ENCODE assay signal across 19 cellular contexts in the genomic region with DNA sequence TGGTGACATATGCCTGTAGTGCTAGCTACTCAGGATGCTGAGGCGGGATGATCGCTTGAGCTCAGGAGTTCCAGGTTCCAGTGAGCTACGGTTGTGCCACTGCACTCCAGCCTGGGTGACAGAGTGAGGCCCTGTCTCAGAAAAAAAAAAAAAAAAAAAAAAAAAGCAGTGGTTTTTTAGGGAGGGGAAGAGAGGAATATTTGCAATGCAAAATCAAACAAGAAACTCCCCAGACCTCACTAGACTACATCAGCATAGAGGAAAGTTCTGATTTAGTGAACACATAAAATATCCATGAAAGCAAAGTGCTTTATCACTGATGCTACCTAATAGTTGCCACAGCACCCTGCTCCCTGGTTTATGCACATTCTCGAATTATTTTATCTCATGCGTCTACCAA. TPM values are rescaled to one million over a fixed set of nuclear protein-coding genes. Genes with fewer than 3 reads are reported as not detected.
DNase-seq lines count a peak whose midpoint lies in the region; ATAC-seq, FAIRE-seq and TF ChIP-seq lines count a peak whose summit lies in the region.
"Had no signal": no experiment of that assay in that cellular context is flagged by ENCODE, and none has a peak within 500 bp of the region (broad histone marks: within the 10 kb centered on the region; RNA-seq: fewer than 3 reads in every experiment).

No MANE protein-coding gene starts in this region.

- no peak overlapping the region for H3K4me3 ChIP-seq in skeletal muscle tissue (ENCODE audit: low read length in 3 of 3)
- H3K4me3 ChIP-seq in thyroid gland (replicated peaks in 1 of 3), result no peak overlapping the region
- H3K4me3 ChIP-seq: testis had no signal

- ATAC-seq in stimulated activated naive CD8-positive, alpha-beta T cell treated with anti-CD3 and anti-CD28 coated beads, Interleukin-15, amount 100 ng/mL, for 72 hours, result no peak
- no peak for ATAC-seq in HG03571 (IDR thresholded peaks at IDR 0.05; ENCODE audit: unreplicated experiment)

- TF ChIP-seq POLR2A in GM12892 (IDR thresholded peaks at IDR 0.05; ENCODE audit: low read depth, low read length), result no peak
- TF ChIP-seq POLR2A in thyroid gland (IDR thresholded peaks at IDR 0.05), result no peak

- TF ChIP-seq CTCF in thyroid gland (IDR thresholded peaks at IDR 0.05), result no peak

- peaks cover 32% of the 10 kb centered on the region for H3K27me3 Mint-ChIP-seq in dendritic cell treated with granulocyte-macrophage colony-stimulating factor and Interleukin-4, amounts not matched to agents 40 ng/mL and 50 ng/mL, for 4 days
- H3K27me3 Mint-ChIP-seq in stimulated activated naive CD8-positive, alpha-beta T cell treated with anti-CD3 and anti-CD28 coated beads, Interleukin-15, amount 100 ng/mL, for 72 hours, result peaks cover 49% of the 10 kb centered on the region

- no peaks in the 10 kb centered on the region for H3K9me3 ChIP-seq in skeletal muscle tissue (ENCODE audit: control insufficient read depth in 3 of 3, low read length in 3 of 3)
- H3K9me3 ChIP-seq in thyroid gland, result no peaks in the 10 kb centered on the region
- H3K9me3 ChIP-seq: neutrophil, testis had no signal

- H3K27ac ChIP-seq in skeletal muscle tissue (ENCODE audit: low read depth, low read length) (peak overlapping the region; percentile 62), thyroid gland (no peak overlapping the region)
- H3K27ac ChIP-seq: neutrophil, testis had no signal

- peak overlapping the region; percentile 91 for H3K27ac Mint-ChIP-seq in dendritic cell treated with granulocyte-macrophage colony-stimulating factor and Interleukin-4, amounts not matched to agents 40 ng/mL and 50 ng/mL, for 4 days
- no peak overlapping the region for H3K27ac Mint-ChIP-seq in stimulated activated naive CD8-positive, alpha-beta T cell treated with anti-CD3 and anti-CD28 coated beads, Interleukin-15, amount 100 ng/mL, for 72 hours
- H3K27ac Mint-ChIP-seq: mesothelial cell of epicardium had no signal

- no peak overlapping the region for H3K9ac ChIP-seq in skeletal muscle tissue (ENCODE audit: low read depth in 1 of 3, low read length in 3 of 3)

- H3K9me3 Mint-ChIP-seq in dendritic cell treated with granulocyte-macrophage colony-stimulating factor and Interleukin-4, amounts not matched to agents 40 ng/mL and 50 ng/mL, for 4 days, result no peaks in the 10 kb centered on the region
- no peaks in the 10 kb centered on the region for H3K9me3 Mint-ChIP-seq in stimulated activated naive CD8-positive, alpha-beta T cell treated with anti-CD3 and anti-CD28 coated beads, Interleukin-15, amount 100 ng/mL, for 72 hours
- H3K9me3 Mint-ChIP-seq: CD4-positive, CD25-positive, alpha-beta regulatory T cell had no signal

- H3K4me1 Mint-ChIP-seq in dendritic cell treated with granulocyte-macrophage colony-stimulating factor and Interleukin-4, amounts not matched to agents 40 ng/mL and 50 ng/mL, for 4 days (ENCODE audit: low read depth), result peaks cover 50% of the 10 kb centered on the region
- peaks cover 10% of the 10 kb centered on the region for H3K4me1 Mint-ChIP-seq in stimulated activated naive CD8-positive, alpha-beta T cell treated with anti-CD3 and anti-CD28 coated beads, Interleukin-15, amount 100 ng/mL, for 72 hours

- peaks cover 3 to 26% (median 15%) of the 10 kb centered on the region in 3 donors for H3K4me1 ChIP-seq in skeletal muscle tissue (ENCODE audit: control insufficient read depth in 3 of 3, insufficient read depth in 3 of 3, low read length in 3 of 3)
- peaks cover 14 to 29% of the 10 kb centered on the region in 2 donors for H3K4me1 ChIP-seq in thyroid gland

- DNase-seq in GM12892 (ENCODE audit: insufficient read length), result no peak
- DNase-seq in NCI-H526 (lab: John Stamatoyannopoulos, UW), result peak; percentile 36 to 55
- DNase-seq in thyroid gland, result no peak
- DNase-seq in stimulated activated naive CD8-positive, alpha-beta T cell treated with anti-CD3 and anti-CD28 coated beads, Interleukin-15, amount 100 ng/mL, for 72 hours, result no peak
- DNase-seq: activated CD8-positive, alpha-beta memory T cell treated with anti-CD3 and anti-CD28 coated beads, Interleukin-2, amount 50 U/mL, for 4 hours; activated naive CD4-positive, alpha-beta T cell treated with Interleukin-2 at 50 U/mL for 16 hours; CD4-positive, CD25-positive, alpha-beta regulatory T cell; dermis blood vessel endothelial cell; head of caudate nucleus; NCI-H1105 treated with DMSO at 0.1 percent for 48 hours; Right ventricle myocardium superior; stimulated activated CD4-positive, alpha-beta T cell treated with anti-CD3 and anti-CD28 coated beads, Interleukin-4, amount 100 ng/mL, for 24 hours; stimulated activated CD8-positive, alpha-beta memory T cell treated with anti-CD3 and anti-CD28 coated beads, Interleukin-4, amount 100 ng/mL, for 48 hours; testis had no signal

- intact Hi-C loops in dendritic cell treated with granulocyte-macrophage colony-stimulating factor and Interleukin-4, amounts not matched to agents 40 ng/mL and 50 ng/mL, for 4 days (cut with micrococcal nuclease), result no loop called here
- intact Hi-C loops in thyroid gland (cut with DNase I), result no loop called here

- peak; percentile 75 for FAIRE-seq in GM12892 (lab: Jason Lieb, UNC)

- H3K36me3 Mint-ChIP-seq in dendritic cell treated with granulocyte-macrophage colony-stimulating factor and Interleukin-4, amounts not matched to agents 40 ng/mL and 50 ng/mL, for 4 days (ENCODE audit: low read depth), result peaks cover 37% of the 10 kb centered on the region
- H3K36me3 Mint-ChIP-seq: CD4-positive, CD25-positive, alpha-beta regulatory T cell had no signal

- H3K36me3 ChIP-seq in skeletal muscle tissue (ENCODE audit: control insufficient read depth in 3 of 3, insufficient read depth in 3 of 3, low read length in 3 of 3) (no peaks in the 10 kb centered on the region), thyroid gland (no peaks in the 10 kb centered on the region)
- H3K36me3 ChIP-seq: neutrophil had no signal

- peak overlapping the region; percentile 58 for H3K4me3 Mint-ChIP-seq in dendritic cell treated with granulocyte-macrophage colony-stimulating factor and Interleukin-4, amounts not matched to agents 40 ng/mL and 50 ng/mL, for 4 days
- H3K4me3 Mint-ChIP-seq in stimulated activated naive CD8-positive, alpha-beta T cell treated with anti-CD3 and anti-CD28 coated beads, Interleukin-15, amount 100 ng/mL, for 72 hours, result no peak overlapping the region

- peaks cover 0 to 19% (median 6%) of the 10 kb centered on the region in 3 donors for H3K27me3 ChIP-seq in skeletal muscle tissue (ENCODE audit: control insufficient read depth in 3 of 3, insufficient read depth in 3 of 3, low read length in 3 of 3)
- no peaks in the 10 kb centered on the region for H3K27me3 ChIP-seq in thyroid gland
- H3K27me3 ChIP-seq: testis had no signal

- 86 to 95% methylated on average over 5 of the region's 5 CpGs for WGBS in thyroid gland, 2 donors

RNA-seq across cellular contexts. Expression of gene GPR157, which starts 50.5 kb away (rescaled TPM):
- polyA plus RNA-seq in GM12892 (2012; ENCODE audit: missing spikeins), result 7.4 TPM
- total RNA-seq in skeletal muscle tissue (2.6 TPM), thyroid gland (10 to 100 TPM in 1 of 4 donors, 1 to 10 TPM in 3; 5.6 to 10.4 (median 7.3) TPM)

RNA-seq across cellular contexts. Expression of gene H6PD, which starts 55.1 kb away (rescaled TPM):
- 6.6 TPM for polyA plus RNA-seq in GM12892 (2012; ENCODE audit: missing spikeins)
- total RNA-seq in skeletal muscle tissue (24.5 TPM), thyroid gland (10 to 100 TPM; 36.3 to 64.2 (median 43.6) TPM)

Comparison
In these comparisons a context has a peak if more than half of its experiments do, and no peak if none do; other contexts are left out.
1. DNase-seq: peak in NCI-H526 (2 of 2); none in GM12892 (single experiment), thyroid gland (0 of 2) and stimulated activated naive CD8-positive, alpha-beta T cell treated with anti-CD3 and anti-CD28 coated beads, Interleukin-15, amount 100 ng/mL, for 72 hours (0 of 2).